In the genomic region with DNA sequence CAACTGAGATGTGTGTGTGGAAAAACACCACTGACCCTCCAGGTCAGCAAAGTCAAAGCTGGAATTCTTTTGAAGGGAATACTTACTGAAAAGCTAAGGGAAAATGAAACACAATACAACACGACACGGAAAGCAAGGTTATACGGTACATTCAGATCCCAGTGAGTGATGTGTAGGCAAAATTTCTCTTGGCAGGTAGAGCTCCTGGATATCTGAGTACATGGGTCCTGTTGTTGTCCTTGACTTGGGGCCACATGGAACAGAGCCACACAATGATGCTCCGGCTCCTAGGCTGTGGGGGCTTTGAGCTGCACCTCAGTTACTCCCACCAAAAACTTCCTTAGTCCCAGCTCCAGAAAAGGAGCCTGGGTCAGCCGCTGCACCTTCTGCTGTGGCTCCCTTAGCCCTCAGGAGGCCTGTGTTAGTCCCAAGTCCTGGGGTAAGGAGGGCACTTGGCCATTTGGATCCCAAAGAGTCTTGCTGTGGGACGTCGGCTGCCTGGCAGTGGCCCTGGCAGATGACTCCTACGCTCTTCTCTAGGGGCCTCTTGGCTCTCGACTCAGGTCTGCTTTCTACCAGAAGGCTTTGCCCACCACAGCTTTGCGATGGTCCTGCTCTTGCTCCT, we compare ENCODE assay signal across 22 cellular contexts.
DNase-seq lines count a peak whose midpoint lies in the region; ATAC-seq and TF ChIP-seq lines count a peak whose summit lies in the region.
"Had no signal": no experiment of that assay in that cellular context is flagged by ENCODE, and none has a peak within 500 bp of the region (broad histone marks: within the 10 kb centered on the region; RNA-seq: fewer than 3 reads in every experiment).

No MANE protein-coding gene starts in this region.

- H3K4me3 Mint-ChIP-seq in stimulated activated memory B cell treated with anti-CD40 and anti-IgM and Interleukin-4, amounts not matched to agents 10 μg/mL and 1 μg/mL and 100 μg/mL, for 72 hours = no peak overlapping the region
- no peak overlapping the region for H3K4me3 Mint-ChIP-seq in T-helper 17 cell
- H3K4me3 Mint-ChIP-seq: CD8-positive, alpha-beta T cell; IgD-negative memory B cell had no signal

- intact Hi-C loops in ascending aorta (cut with DNase I) = loop anchor here (5.0 kb wide), 1 partner anchor 74 kb away; no protein-coding TSS in a partner anchor
- intact Hi-C loops in left ventricle myocardium inferior (cut with micrococcal nuclease) = no loop called here
- intact Hi-C loops in spleen (cut with DNase I; ENCODE audit: low total_unique reads) = no loop called here

- H3K36me3 Mint-ChIP-seq in stimulated activated memory B cell treated with anti-CD40 and anti-IgM and Interleukin-4, amounts not matched to agents 10 μg/mL and 1 μg/mL and 100 μg/mL, for 72 hours = no peaks in the 10 kb centered on the region
- H3K36me3 Mint-ChIP-seq in T-helper 17 cell (ENCODE audit: low read depth) = peaks cover 11% of the 10 kb centered on the region
- H3K36me3 Mint-ChIP-seq: CD8-positive, alpha-beta T cell; IgD-negative memory B cell had no signal

- no peak for ATAC-seq in stimulated activated memory B cell treated with anti-CD40 and anti-IgM and Interleukin-4, amounts not matched to agents 10 μg/mL and 1 μg/mL and 100 μg/mL, for 72 hours
- ATAC-seq in T-helper 17 cell = no peak
- ATAC-seq: A549; CD8-positive, alpha-beta T cell; GM12878; HCT116 had no signal

- peaks cover 51% of the 10 kb centered on the region for H3K27me3 Mint-ChIP-seq in stimulated activated memory B cell treated with anti-CD40 and anti-IgM and Interleukin-4, amounts not matched to agents 10 μg/mL and 1 μg/mL and 100 μg/mL, for 72 hours
- H3K27me3 Mint-ChIP-seq in T-helper 17 cell = peaks cover 43% of the 10 kb centered on the region

- peak overlapping the region; percentile 71 to 79 for H3K27ac ChIP-seq in ascending aorta
- H3K27ac ChIP-seq in coronary artery = peak overlapping the region; percentile 62 to 71
- peak overlapping the region; percentile 87 for H3K27ac ChIP-seq in left ventricle myocardium inferior (replicated peaks)
- no peak overlapping the region for H3K27ac ChIP-seq in spleen
- H3K27ac ChIP-seq: A549, BLaER1, PC-9, RWPE1 had no signal

- TF ChIP-seq CTCF in ascending aorta (IDR thresholded peaks at IDR 0.05) (no peak), coronary artery (IDR thresholded peaks at IDR 0.05) (no peak), left ventricle myocardium inferior (IDR thresholded peaks at IDR 0.05; ENCODE audit: borderline replicate concordance) (no peak), spleen (IDR thresholded peaks at IDR 0.05 in 8 of 11, conservative IDR thresholded peaks at IDR 0.05 in 3 of 11) (no peak)

- H3K27ac Mint-ChIP-seq in stimulated activated memory B cell treated with anti-CD40 and anti-IgM and Interleukin-4, amounts not matched to agents 10 μg/mL and 1 μg/mL and 100 μg/mL, for 72 hours = no peak overlapping the region
- H3K27ac Mint-ChIP-seq in T-helper 17 cell = no peak overlapping the region
- H3K27ac Mint-ChIP-seq: CD8-positive, alpha-beta T cell; IgD-negative memory B cell had no signal

- peaks cover 7% of the 10 kb centered on the region for H3K9me3 Mint-ChIP-seq in stimulated activated memory B cell treated with anti-CD40 and anti-IgM and Interleukin-4, amounts not matched to agents 10 μg/mL and 1 μg/mL and 100 μg/mL, for 72 hours
- H3K9me3 Mint-ChIP-seq: CD8-positive, alpha-beta T cell had no signal

- WGBS in spleen, 5 donors = 89 to 94% (median 91%) methylated on average over 10 of the region's 10 CpGs

- H3K9me3 ChIP-seq in ascending aorta (no peaks in the 10 kb centered on the region), left ventricle myocardium inferior (replicated peaks) (peaks cover 7% of the 10 kb centered on the region), spleen (peaks cover 0 to 7% (median 0%) of the 10 kb centered on the region in 8 donors), T-helper 17 cell (ENCODE audit: control insufficient read depth, low read length, poor library complexity, severe bottlenecking) (no peaks in the 10 kb centered on the region)

- no peaks in the 10 kb centered on the region for H3K4me1 Mint-ChIP-seq in stimulated activated memory B cell treated with anti-CD40 and anti-IgM and Interleukin-4, amounts not matched to agents 10 μg/mL and 1 μg/mL and 100 μg/mL, for 72 hours
- peaks cover 12% of the 10 kb centered on the region for H3K4me1 Mint-ChIP-seq in T-helper 17 cell
- H3K4me1 Mint-ChIP-seq: IgD-negative memory B cell had no signal

- H3K27me3 ChIP-seq in ascending aorta = no peaks in the 10 kb centered on the region
- H3K27me3 ChIP-seq in left ventricle myocardium inferior (ENCODE audit: low read depth) = peaks cover 8% of the 10 kb centered on the region
- peaks cover 0 to 41% (median 5%) of the 10 kb centered on the region in 7 donors for H3K27me3 ChIP-seq in spleen (replicated peaks in 1 of 7)
- H3K27me3 ChIP-seq: BLaER1 had no signal

- H3K4me1 ChIP-seq in ascending aorta (peaks cover 7 to 40% of the 10 kb centered on the region in 2 donors), left ventricle myocardium inferior (peaks cover 73% of the 10 kb centered on the region), spleen (peaks cover 0 to 8% (median 0%) of the 10 kb centered on the region in 6 donors)
- H3K4me1 ChIP-seq: A549 had no signal

- DNase-seq in ascending aorta (ENCODE audit: low spot score in 2 of 2) (no peak), coronary artery (ENCODE audit: low spot score) (no peak), left ventricle myocardium inferior (no peak), spleen (peak; percentile 62), NCI-H510A treated with DMSO at 0.1 percent for 48 hours (lab: John Stamatoyannopoulos, UW) (no peak), foreskin melanocyte (no peak), T-helper 17 cell (no peak)
- DNase-seq: Calu3; CD8-positive, alpha-beta T cell; GOT3; Karpas-422; NCI-H1417 treated with DMSO at 0.1 percent for 48 hours; NCI-H187 treated with DMSO at 0.1 percent for 48 hours; NCI-H524 treated with DMSO at 0.1 percent for 48 hours; PC-9 had no signal

- H3K4me3 ChIP-seq in ascending aorta (peak overlapping the region in 1 of 2 donors; percentile 41), coronary artery (peak overlapping the region; percentile 17), left ventricle myocardium inferior (no peak overlapping the region), spleen (no peak overlapping the region)
- H3K4me3 ChIP-seq: A549, BLaER1, GM12878, PC-9 had no signal

- H3K36me3 ChIP-seq in ascending aorta (no peaks in the 10 kb centered on the region), left ventricle myocardium inferior (no peaks in the 10 kb centered on the region), spleen (no peaks in the 10 kb centered on the region)
- H3K36me3 ChIP-seq: BLaER1 had no signal

- no peak for TF ChIP-seq POLR2A in spleen (IDR thresholded peaks at IDR 0.05)

Comparison
In these comparisons a context has a peak if more than half of its experiments do, and no peak if none do; other contexts are left out.
1. H3K27ac ChIP-seq: peak in ascending aorta (2 of 2), coronary artery (2 of 2) and left ventricle myocardium inferior (single experiment); none in spleen (0 of 8).